2 cellular contexts compared by ENCODE assay signal in the genomic region with DNA sequence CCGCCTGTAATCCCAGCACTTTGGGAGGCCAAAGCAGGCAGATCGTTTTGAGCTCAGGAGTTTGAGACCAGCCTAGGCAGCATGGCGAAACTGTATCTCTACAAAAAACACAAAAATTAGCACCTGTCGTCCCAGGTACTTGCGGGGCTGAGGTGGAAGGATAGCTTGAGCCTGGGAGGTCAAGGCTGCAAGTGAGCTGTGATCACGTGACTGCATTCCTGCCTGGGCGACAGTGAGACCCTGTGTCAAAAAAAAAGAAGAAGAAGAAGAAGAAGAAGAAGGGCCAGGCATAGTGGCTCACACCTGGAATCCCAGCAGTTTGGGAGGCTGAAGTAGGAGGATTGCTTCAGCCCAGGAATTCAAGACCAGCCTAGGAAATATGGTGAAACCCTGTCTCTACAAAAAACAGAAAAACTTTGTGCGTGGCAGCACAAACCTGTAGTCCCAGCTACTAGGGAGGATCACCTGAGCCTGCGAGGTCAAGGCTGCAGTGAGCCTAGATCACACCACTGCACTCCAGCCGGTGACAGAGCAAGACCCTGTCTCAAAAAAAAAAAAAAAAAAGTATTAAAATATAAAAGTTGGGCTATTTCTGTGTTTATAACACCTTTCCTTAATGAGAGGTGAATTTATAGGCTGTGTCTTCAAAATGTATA.
TF ChIP-seq lines count a peak whose summit lies in the region.

No MANE protein-coding gene starts in this region.

TF ChIP-seq in GM23338, 12 proteins besides CTCF, POLR2A, EP300 and RAD21 (continued from another document):
- TF ChIP-seq, protein P1, sequence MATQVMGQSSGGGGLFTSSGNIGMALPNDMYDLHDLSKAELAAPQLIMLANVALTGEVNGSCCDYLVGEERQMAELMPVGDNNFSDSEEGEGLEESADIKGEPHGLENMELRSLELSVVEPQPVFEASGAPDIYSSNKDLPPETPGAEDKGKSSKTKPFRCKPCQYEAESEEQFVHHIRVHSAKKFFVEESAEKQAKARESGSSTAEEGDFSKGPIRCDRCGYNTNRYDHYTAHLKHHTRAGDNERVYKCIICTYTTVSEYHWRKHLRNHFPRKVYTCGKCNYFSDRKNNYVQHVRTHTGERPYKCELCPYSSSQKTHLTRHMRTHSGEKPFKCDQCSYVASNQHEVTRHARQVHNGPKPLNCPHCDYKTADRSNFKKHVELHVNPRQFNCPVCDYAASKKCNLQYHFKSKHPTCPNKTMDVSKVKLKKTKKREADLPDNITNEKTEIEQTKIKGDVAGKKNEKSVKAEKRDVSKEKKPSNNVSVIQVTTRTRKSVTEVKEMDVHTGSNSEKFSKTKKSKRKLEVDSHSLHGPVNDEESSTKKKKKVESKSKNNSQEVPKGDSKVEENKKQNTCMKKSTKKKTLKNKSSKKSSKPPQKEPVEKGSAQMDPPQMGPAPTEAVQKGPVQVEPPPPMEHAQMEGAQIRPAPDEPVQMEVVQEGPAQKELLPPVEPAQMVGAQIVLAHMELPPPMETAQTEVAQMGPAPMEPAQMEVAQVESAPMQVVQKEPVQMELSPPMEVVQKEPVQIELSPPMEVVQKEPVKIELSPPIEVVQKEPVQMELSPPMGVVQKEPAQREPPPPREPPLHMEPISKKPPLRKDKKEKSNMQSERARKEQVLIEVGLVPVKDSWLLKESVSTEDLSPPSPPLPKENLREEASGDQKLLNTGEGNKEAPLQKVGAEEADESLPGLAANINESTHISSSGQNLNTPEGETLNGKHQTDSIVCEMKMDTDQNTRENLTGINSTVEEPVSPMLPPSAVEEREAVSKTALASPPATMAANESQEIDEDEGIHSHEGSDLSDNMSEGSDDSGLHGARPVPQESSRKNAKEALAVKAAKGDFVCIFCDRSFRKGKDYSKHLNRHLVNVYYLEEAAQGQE (IDR thresholded peaks at IDR 0.05; ENCODE audit: unreplicated experiment), result no peak
- TF ChIP-seq EZH2 (IDR thresholded peaks at IDR 0.05; ENCODE audit: low read depth, unreplicated experiment), result no peak
- no peak for TF ChIP-seq NANOG (IDR thresholded peaks at IDR 0.05; ENCODE audit: borderline replicate concordance)
- no peak for TF ChIP-seq ETS1 (IDR thresholded peaks at IDR 0.05)
- no peak for TF ChIP-seq ZNF114 (CRISPR knock-in tag; IDR thresholded peaks at IDR 0.05)
- TF ChIP-seq, protein P2, sequence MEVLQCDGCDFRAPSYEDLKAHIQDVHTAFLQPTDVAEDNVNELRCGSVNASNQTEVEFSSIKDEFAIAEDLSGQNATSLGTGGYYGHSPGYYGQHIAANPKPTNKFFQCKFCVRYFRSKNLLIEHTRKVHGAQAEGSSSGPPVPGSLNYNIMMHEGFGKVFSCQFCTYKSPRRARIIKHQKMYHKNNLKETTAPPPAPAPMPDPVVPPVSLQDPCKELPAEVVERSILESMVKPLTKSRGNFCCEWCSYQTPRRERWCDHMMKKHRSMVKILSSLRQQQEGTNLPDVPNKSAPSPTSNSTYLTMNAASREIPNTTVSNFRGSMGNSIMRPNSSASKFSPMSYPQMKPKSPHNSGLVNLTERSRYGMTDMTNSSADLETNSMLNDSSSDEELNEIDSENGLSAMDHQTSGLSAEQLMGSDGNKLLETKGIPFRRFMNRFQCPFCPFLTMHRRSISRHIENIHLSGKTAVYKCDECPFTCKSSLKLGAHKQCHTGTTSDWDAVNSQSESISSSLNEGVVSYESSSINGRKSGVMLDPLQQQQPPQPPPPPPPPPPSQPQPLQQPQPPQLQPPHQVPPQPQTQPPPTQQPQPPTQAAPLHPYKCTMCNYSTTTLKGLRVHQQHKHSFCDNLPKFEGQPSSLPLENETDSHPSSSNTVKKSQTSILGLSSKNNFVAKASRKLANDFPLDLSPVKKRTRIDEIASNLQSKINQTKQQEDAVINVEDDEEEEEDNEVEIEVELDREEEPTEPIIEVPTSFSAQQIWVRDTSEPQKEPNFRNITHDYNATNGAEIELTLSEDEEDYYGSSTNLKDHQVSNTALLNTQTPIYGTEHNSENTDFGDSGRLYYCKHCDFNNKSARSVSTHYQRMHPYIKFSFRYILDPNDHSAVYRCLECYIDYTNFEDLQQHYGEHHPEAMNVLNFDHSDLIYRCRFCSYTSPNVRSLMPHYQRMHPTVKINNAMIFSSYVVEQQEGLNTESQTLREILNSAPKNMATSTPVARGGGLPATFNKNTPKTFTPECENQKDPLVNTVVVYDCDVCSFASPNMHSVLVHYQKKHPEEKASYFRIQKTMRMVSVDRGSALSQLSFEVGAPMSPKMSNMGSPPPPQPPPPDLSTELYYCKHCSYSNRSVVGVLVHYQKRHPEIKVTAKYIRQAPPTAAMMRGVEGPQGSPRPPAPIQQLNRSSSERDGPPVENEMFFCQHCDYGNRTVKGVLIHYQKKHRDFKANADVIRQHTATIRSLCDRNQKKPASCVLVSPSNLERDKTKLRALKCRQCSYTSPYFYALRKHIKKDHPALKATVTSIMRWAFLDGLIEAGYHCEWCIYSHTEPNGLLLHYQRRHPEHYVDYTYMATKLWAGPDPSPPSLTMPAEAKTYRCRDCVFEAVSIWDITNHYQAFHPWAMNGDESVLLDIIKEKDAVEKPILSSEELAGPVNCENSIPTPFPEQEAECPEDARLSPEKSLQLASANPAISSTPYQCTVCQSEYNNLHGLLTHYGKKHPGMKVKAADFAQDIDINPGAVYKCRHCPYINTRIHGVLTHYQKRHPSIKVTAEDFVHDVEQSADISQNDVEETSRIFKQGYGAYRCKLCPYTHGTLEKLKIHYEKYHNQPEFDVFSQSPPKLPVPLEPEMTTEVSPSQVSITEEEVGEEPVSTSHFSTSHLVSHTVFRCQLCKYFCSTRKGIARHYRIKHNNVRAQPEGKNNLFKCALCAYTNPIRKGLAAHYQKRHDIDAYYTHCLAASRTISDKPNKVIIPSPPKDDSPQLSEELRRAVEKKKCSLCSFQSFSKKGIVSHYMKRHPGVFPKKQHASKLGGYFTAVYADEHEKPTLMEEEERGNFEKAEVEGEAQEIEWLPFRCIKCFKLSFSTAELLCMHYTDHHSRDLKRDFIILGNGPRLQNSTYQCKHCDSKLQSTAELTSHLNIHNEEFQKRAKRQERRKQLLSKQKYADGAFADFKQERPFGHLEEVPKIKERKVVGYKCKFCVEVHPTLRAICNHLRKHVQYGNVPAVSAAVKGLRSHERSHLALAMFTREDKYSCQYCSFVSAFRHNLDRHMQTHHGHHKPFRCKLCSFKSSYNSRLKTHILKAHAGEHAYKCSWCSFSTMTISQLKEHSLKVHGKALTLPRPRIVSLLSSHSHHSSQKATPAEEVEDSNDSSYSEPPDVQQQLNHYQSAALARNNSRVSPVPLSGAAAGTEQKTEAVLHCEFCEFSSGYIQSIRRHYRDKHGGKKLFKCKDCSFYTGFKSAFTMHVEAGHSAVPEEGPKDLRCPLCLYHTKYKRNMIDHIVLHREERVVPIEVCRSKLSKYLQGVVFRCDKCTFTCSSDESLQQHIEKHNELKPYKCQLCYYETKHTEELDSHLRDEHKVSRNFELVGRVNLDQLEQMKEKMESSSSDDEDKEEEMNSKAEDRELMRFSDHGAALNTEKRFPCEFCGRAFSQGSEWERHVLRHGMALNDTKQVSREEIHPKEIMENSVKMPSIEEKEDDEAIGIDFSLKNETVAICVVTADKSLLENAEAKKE (CRISPR knock-in tag; IDR thresholded peaks at IDR 0.05), result no peak
- no peak for TF ChIP-seq JUNB (IDR thresholded peaks at IDR 0.05; ENCODE audit: unreplicated experiment)
- TF ChIP-seq EZH2phosphoT487 (IDR thresholded peaks at IDR 0.05; ENCODE audit: unreplicated experiment), result no peak

TF ChIP-seq in WTC11, 78 proteins besides CTCF, POLR2A, EP300 and RAD21 (continued from another document):
- TF ChIP-seq, protein P3, sequence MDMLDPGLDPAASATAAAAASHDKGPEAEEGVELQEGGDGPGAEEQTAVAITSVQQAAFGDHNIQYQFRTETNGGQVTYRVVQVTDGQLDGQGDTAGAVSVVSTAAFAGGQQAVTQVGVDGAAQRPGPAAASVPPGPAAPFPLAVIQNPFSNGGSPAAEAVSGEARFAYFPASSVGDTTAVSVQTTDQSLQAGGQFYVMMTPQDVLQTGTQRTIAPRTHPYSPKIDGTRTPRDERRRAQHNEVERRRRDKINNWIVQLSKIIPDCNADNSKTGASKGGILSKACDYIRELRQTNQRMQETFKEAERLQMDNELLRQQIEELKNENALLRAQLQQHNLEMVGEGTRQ (CRISPR knock-in tag; IDR thresholded peaks at IDR 0.05), result peak; percentile 87
- TF ChIP-seq MXD4 (CRISPR knock-in tag; IDR thresholded peaks at IDR 0.05; ENCODE audit: borderline replicate concordance) (no peak), ZNF232 (CRISPR knock-in tag; IDR thresholded peaks at IDR 0.05) (no peak), USF1 (CRISPR knock-in tag; IDR thresholded peaks at IDR 0.05) (peak; percentile 87), FOXK1 (CRISPR knock-in tag; IDR thresholded peaks at IDR 0.05) (no peak), GABPB1 (CRISPR knock-in tag; IDR thresholded peaks at IDR 0.05) (no peak), IRF1 (CRISPR knock-in tag; IDR thresholded peaks at IDR 0.05) (no peak), PREB (CRISPR knock-in tag; IDR thresholded peaks at IDR 0.05; ENCODE audit: borderline replicate concordance) (no peak), FOXP1 (CRISPR knock-in tag; IDR thresholded peaks at IDR 0.05; ENCODE audit: borderline replicate concordance) (no peak), SP1 (CRISPR knock-in tag; conservative IDR thresholded peaks at IDR 0.05) (no peak)
- TF ChIP-seq, protein P4, sequence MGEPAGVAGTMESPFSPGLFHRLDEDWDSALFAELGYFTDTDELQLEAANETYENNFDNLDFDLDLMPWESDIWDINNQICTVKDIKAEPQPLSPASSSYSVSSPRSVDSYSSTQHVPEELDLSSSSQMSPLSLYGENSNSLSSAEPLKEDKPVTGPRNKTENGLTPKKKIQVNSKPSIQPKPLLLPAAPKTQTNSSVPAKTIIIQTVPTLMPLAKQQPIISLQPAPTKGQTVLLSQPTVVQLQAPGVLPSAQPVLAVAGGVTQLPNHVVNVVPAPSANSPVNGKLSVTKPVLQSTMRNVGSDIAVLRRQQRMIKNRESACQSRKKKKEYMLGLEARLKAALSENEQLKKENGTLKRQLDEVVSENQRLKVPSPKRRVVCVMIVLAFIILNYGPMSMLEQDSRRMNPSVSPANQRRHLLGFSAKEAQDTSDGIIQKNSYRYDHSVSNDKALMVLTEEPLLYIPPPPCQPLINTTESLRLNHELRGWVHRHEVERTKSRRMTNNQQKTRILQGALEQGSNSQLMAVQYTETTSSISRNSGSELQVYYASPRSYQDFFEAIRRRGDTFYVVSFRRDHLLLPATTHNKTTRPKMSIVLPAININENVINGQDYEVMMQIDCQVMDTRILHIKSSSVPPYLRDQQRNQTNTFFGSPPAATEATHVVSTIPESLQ (CRISPR knock-in tag; IDR thresholded peaks at IDR 0.05), result no peak
TF ChIP-seq in WTC11: peak in this region for 2.
